In the genomic region with DNA sequence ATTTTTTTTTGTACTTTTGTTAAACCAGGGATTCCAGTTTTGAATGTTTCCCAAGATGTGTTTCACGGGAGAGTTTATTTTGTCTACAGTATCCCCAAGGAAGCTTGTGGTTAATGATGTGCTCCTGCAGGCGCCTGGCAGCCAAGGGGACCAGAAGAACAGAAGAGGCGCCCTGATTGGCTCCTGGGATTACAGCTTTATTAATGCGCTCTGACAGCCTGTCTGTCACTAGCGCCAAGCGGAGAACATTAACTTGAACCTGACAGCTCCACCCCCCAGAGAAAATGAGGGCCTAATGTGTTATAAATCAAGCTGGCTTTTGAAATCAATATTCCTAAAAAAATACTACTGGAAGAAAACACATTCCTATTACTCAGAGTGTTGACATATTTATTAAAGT, we compare ENCODE assay signal across 14 cellular contexts. TPM values are rescaled to one million over a fixed set of nuclear protein-coding genes. Genes with fewer than 3 reads are reported as not detected.
DNase-seq lines count a peak whose midpoint lies in the region; ATAC-seq and TF ChIP-seq lines count a peak whose summit lies in the region.
"Had no signal": no experiment of that assay in that cellular context is flagged by ENCODE, and none has a peak within 500 bp of the region (broad histone marks: within the 10 kb centered on the region; RNA-seq: fewer than 3 reads in every experiment).

No MANE protein-coding gene starts in this region.

- no peak for TF ChIP-seq CTCF in fibroblast of mammary gland (conservative IDR thresholded peaks at IDR 0.05; ENCODE audit: control insufficient read depth, insufficient read depth, low read depth, low read length)

- H3K4me3 ChIP-seq in fibroblast of mammary gland (ENCODE audit: control insufficient read depth, low read depth, low read length): no peak overlapping the region

- DNase-seq in NCI-H748 (lab: John Stamatoyannopoulos, UW; ENCODE audit: unreplicated experiment) (peak; percentile 30), NCI-H748 treated with DMSO at 0.1 percent for 48 hours (lab: John Stamatoyannopoulos, UW) (no peak), M059J (ENCODE audit: low read depth) (peak; percentile 32), fibroblast of mammary gland (ENCODE audit: low read depth) (peak; percentile 44), sciatic nerve (ENCODE audit: low spot score) (no peak)
- no peak for DNase-seq in activated CD4-positive, alpha-beta T cell treated with anti-CD3 and anti-CD28 coated beads for 4 hours
- DNase-seq: HCEC 1CT, Kasumi-1, NCI-H187, NCI-H446, SIG-M5 had no signal

- ATAC-seq in sciatic nerve (peak; percentile 31), GM21423 (IDR thresholded peaks at IDR 0.05; ENCODE audit: unreplicated experiment) (no peak), GM19452 (IDR thresholded peaks at IDR 0.05; ENCODE audit: unreplicated experiment) (no peak)

- intact Hi-C loops in sciatic nerve (cut with DNase I): no loop called here

RNA-seq across cellular contexts. Expression of a gene that starts 5.0 kb away (rescaled TPM):
- 9.7 and 12.5 TPM in 2 replicates for total RNA-seq in M059J (2014; rRNA removed; shearing (Covaris generic))
- 40.4 TPM for total RNA-seq in sciatic nerve
- total RNA-seq: OCI-LY7 had no signal

Comparison
In these comparisons a context has a peak if more than half of its experiments do, and no peak if none do; other contexts are left out.
1. DNase-seq: peak in NCI-H748 (single experiment), M059J (single experiment) and fibroblast of mammary gland (single experiment); none in NCI-H748 treated with DMSO at 0.1 percent for 48 hours (single experiment), sciatic nerve (single experiment) and activated CD4-positive, alpha-beta T cell treated with anti-CD3 and anti-CD28 coated beads for 4 hours (0 of 2).